Comparison of ENCODE assay signal across 14 cellular contexts in the genomic region with DNA sequence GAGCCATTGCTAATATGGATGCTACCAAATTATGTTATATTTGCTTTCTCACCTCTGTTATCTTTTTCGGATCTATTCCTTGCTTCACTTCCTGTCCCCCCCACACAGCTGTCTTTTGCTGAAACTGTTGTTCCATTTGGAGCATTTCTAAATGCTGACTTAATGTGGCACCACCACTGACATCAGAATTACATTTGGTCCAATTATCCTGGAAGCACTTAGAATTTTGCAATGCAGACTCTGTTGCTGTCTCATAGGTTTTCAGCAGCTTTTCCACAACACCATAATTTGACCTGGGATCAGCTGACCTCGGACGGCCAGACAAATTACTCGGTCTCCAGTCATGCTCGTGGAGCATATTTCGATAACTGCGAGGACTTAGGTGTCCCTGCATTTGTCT. TPM values are rescaled to one million over a fixed set of nuclear protein-coding genes. Genes with fewer than 3 reads are reported as not detected.
"Had no signal": no experiment of that assay in that cellular context is flagged by ENCODE, and none has a peak within 500 bp of the region (broad histone marks: within the 10 kb centered on the region; RNA-seq: fewer than 3 reads in every experiment).

No MANE protein-coding gene starts in this region.

- H3K4me1 ChIP-seq: ascending aorta, parathyroid adenoma, tibial artery, vagina had no signal

- H3K27ac ChIP-seq: ascending aorta, parathyroid adenoma, skin epidermis, tibial artery, vagina had no signal

- H3K9me3 ChIP-seq: ascending aorta, tibial artery, vagina had no signal

- H3K4me3 Mint-ChIP-seq: activated CD4-positive, alpha-beta memory T cell treated with anti-CD3 and anti-CD28 coated beads for 36 hours; activated naive CD8-positive, alpha-beta T cell treated with anti-CD3 and anti-CD28 coated beads, Interleukin-2, amount 10 ng/mL, durations not matched to agents 7 days and 5 days; activated T-cell treated with anti-CD3 and anti-CD28 coated beads, Interleukin-2, amount 50 U/mL, for 72 hours had no signal

- H3K9me3 Mint-ChIP-seq: activated CD4-positive, alpha-beta memory T cell treated with anti-CD3 and anti-CD28 coated beads for 36 hours; activated naive CD8-positive, alpha-beta T cell treated with anti-CD3 and anti-CD28 coated beads, Interleukin-2, amount 10 ng/mL, durations not matched to agents 7 days and 5 days; activated T-cell treated with anti-CD3 and anti-CD28 coated beads, Interleukin-2, amount 50 U/mL, for 72 hours had no signal

- H3K4me3 ChIP-seq: ascending aorta, skin epidermis, tibial artery, vagina had no signal

- H3K4me1 Mint-ChIP-seq: activated naive CD8-positive, alpha-beta T cell treated with anti-CD3 and anti-CD28 coated beads, Interleukin-2, amount 10 ng/mL, durations not matched to agents 7 days and 5 days had no signal

- H2AFZ ChIP-seq: parathyroid adenoma had no signal

- DNase-seq: activated CD4-positive, alpha-beta memory T cell treated with anti-CD3 and anti-CD28 coated beads for 36 hours; activated CD4-positive, alpha-beta T cell treated with anti-CD3 and anti-CD28 coated beads for 1 hour; activated CD8-positive, alpha-beta memory T cell treated with anti-CD3 and anti-CD28 coated beads, Interleukin-2, amount 50 U/mL, for 4 hours; activated gamma-delta T cell treated with Interleukin-2 at 50 U/mL for 16 hours; activated naive CD8-positive, alpha-beta T cell treated with anti-CD3 and anti-CD28 coated beads, Interleukin-2, amount 10 ng/mL, durations not matched to agents 7 days and 5 days; activated T-cell treated with anti-CD3 and anti-CD28 coated beads, Interleukin-2, amount 50 U/mL, for 72 hours; T-helper 9 cell; tibial artery had no signal

- ATAC-seq: activated T-cell treated with anti-CD3 and anti-CD28 coated beads, Interleukin-2, amount 50 U/mL, for 72 hours; esophagus mucosa had no signal

- H3K9ac ChIP-seq: parathyroid adenoma had no signal

- H3K27ac Mint-ChIP-seq: activated CD4-positive, alpha-beta memory T cell treated with anti-CD3 and anti-CD28 coated beads for 36 hours; activated naive CD8-positive, alpha-beta T cell treated with anti-CD3 and anti-CD28 coated beads, Interleukin-2, amount 10 ng/mL, durations not matched to agents 7 days and 5 days; activated T-cell treated with anti-CD3 and anti-CD28 coated beads, Interleukin-2, amount 50 U/mL, for 72 hours had no signal

- H3K27me3 Mint-ChIP-seq: activated CD4-positive, alpha-beta memory T cell treated with anti-CD3 and anti-CD28 coated beads for 36 hours had no signal

- H3K27me3 ChIP-seq: ascending aorta, tibial artery, vagina had no signal

RNA-seq across cellular contexts. Expression of gene KIAA0408, which starts 12.8 kb away (rescaled TPM):
- total RNA-seq: ascending aorta, bronchial epithelial cell had no signal
